8 cellular contexts compared by ENCODE assay signal in genomic region chr16:85227262-85227923, GRCh38.
DNase-seq lines count a peak whose midpoint lies in the region; ATAC-seq, FAIRE-seq and TF ChIP-seq lines count a peak whose summit lies in the region.

No MANE protein-coding gene starts in this region.

- TF ChIP-seq CTCF in D721Med (IDR thresholded peaks at IDR 0.05; ENCODE audit: insufficient read depth, missing control alignments) = no peak

- no peak for FAIRE-seq in D721Med (lab: Jason Lieb, UNC)

- ATAC-seq in GM18520 (IDR thresholded peaks at IDR 0.05; ENCODE audit: unreplicated experiment) (peak; percentile 59), GM21825 (IDR thresholded peaks at IDR 0.05; ENCODE audit: unreplicated experiment) (peak; percentile 72)

- peak; percentile 69 for DNase-seq in LHCN-M2 (ENCODE audit: low read depth)
- peak; percentile 68 for DNase-seq in kidney tubule cell (ENCODE audit: low spot score)
- no peak for DNase-seq in activated CD8-positive, alpha-beta memory T cell treated with anti-CD3 and anti-CD28 coated beads, Interleukin-2, amount 50 U/mL, for 4 hours
- no peak for DNase-seq in amniotic stem cell (lab: John Stamatoyannopoulos, UW)
- DNase-seq in D721Med (ENCODE audit: insufficient read length, low spot score) = no peak
- no peak for DNase-seq in OCI-M1 (lab: John Stamatoyannopoulos, UW)

Comparison
In these comparisons a context has a peak if more than half of its experiments do, and no peak if none do; other contexts are left out.
1. DNase-seq: peak in LHCN-M2 (single experiment) and kidney tubule cell (single experiment); none in activated CD8-positive, alpha-beta memory T cell treated with anti-CD3 and anti-CD28 coated beads, Interleukin-2, amount 50 U/mL, for 4 hours (single experiment), amniotic stem cell (single experiment), D721Med (single experiment) and OCI-M1 (single experiment).